Comparison of ENCODE assay signal across 1 cellular context in the genomic region with DNA sequence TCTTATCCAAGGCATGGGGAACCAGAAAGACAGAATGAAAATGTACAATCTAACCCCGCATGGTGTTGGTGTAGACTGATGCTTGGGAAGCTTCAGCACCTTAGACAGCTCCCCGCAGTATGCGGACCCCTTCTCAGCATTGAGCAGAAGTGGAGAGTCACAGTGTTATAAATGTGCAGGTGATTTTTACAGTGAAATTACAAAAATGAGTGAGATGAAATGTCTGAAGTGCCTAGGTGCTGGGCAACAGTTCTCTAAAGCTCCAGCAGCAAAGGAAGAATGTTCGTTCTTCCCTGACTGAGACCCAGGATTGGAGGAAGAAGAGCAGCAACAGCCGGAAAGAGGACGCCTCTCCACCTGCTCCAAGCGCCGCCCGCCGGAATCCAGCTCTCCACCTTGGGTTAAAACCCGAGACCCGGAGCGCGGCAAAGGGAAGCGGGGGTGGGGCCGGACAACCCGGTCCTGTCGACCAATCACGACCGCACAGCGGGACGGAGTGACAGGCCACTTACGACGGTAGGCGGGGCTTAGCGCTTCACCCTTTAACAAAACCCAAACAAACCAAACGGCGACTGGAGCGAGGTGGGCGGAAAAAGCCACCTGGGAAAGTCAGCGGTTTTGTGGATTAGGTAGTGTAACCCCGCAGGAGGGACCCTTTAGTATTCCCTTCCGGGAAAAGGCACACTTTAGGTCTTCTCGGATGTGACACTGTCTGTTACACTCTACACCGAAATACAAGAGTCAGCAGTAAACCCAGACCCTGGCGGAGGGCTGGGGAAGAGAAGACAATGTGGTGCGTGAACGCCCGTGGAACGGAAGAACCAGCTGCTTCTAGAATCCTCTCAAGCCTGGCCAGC.
TF ChIP-seq lines count a peak whose summit lies in the region.

A gene (minus strand): TSS at position 403 of the 857 bp plus-strand sequence. CDS start 436 bp downstream, outside the sequence.

TF ChIP-seq in HepG2, 621 proteins besides CTCF, POLR2A, EP300 and RAD21:
- TF ChIP-seq, protein P1, sequence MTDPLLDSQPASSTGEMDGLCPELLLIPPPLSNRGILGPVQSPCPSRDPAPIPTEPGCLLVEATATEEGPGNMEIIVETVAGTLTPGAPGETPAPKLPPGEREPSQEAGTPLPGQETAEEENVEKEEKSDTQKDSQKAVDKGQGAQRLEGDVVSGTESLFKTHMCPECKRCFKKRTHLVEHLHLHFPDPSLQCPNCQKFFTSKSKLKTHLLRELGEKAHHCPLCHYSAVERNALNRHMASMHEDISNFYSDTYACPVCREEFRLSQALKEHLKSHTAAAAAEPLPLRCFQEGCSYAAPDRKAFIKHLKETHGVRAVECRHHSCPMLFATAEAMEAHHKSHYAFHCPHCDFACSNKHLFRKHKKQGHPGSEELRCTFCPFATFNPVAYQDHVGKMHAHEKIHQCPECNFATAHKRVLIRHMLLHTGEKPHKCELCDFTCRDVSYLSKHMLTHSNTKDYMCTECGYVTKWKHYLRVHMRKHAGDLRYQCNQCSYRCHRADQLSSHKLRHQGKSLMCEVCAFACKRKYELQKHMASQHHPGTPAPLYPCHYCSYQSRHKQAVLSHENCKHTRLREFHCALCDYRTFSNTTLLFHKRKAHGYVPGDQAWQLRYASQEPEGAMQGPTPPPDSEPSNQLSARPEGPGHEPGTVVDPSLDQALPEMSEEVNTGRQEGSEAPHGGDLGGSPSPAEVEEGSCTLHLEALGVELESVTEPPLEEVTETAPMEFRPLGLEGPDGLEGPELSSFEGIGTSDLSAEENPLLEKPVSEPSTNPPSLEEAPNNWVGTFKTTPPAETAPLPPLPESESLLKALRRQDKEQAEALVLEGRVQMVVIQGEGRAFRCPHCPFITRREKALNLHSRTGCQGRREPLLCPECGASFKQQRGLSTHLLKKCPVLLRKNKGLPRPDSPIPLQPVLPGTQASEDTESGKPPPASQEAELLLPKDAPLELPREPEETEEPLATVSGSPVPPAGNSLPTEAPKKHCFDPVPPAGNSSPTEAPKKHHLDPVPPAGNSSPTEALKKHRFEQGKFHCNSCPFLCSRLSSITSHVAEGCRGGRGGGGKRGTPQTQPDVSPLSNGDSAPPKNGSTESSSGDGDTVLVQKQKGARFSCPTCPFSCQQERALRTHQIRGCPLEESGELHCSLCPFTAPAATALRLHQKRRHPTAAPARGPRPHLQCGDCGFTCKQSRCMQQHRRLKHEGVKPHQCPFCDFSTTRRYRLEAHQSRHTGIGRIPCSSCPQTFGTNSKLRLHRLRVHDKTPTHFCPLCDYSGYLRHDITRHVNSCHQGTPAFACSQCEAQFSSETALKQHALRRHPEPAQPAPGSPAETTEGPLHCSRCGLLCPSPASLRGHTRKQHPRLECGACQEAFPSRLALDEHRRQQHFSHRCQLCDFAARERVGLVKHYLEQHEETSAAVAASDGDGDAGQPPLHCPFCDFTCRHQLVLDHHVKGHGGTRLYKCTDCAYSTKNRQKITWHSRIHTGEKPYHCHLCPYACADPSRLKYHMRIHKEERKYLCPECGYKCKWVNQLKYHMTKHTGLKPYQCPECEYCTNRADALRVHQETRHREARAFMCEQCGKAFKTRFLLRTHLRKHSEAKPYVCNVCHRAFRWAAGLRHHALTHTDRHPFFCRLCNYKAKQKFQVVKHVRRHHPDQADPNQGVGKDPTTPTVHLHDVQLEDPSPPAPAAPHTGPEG (CRISPR knock-in tag; IDR thresholded peaks at IDR 0.05), result no peak
- TF ChIP-seq EHMT2 (IDR thresholded peaks at IDR 0.05; ENCODE audit: borderline replicate concordance, low read depth, low read length), result peak; percentile 55; the same call in 1 of the 2 replicates
- peak; percentile 95 for TF ChIP-seq MIER2 (CRISPR knock-in tag; IDR thresholded peaks at IDR 0.05)
- TF ChIP-seq MAFK (conservative IDR thresholded peaks at IDR 0.05 in 1 of 2, IDR thresholded peaks at IDR 0.05 in 1 of 2; ENCODE audit: low read length in 2 of 2), result peak in 1 of 2 experiments; percentile 11; a peak in 2 of 4 replicates
- peak; percentile 60; the same call in 1 of the 2 replicates for TF ChIP-seq NKX3-1 (CRISPR knock-in tag; IDR thresholded peaks at IDR 0.05)
- TF ChIP-seq HDAC2 (CRISPR knock-in tag; IDR thresholded peaks at IDR 0.05), result peak; percentile 16; the same call in 1 of the 2 replicates
- peak; percentile 38; the same call in 1 of the 2 replicates for TF ChIP-seq SALL1 (CRISPR knock-in tag; IDR thresholded peaks at IDR 0.05)
- TF ChIP-seq, protein P2, sequence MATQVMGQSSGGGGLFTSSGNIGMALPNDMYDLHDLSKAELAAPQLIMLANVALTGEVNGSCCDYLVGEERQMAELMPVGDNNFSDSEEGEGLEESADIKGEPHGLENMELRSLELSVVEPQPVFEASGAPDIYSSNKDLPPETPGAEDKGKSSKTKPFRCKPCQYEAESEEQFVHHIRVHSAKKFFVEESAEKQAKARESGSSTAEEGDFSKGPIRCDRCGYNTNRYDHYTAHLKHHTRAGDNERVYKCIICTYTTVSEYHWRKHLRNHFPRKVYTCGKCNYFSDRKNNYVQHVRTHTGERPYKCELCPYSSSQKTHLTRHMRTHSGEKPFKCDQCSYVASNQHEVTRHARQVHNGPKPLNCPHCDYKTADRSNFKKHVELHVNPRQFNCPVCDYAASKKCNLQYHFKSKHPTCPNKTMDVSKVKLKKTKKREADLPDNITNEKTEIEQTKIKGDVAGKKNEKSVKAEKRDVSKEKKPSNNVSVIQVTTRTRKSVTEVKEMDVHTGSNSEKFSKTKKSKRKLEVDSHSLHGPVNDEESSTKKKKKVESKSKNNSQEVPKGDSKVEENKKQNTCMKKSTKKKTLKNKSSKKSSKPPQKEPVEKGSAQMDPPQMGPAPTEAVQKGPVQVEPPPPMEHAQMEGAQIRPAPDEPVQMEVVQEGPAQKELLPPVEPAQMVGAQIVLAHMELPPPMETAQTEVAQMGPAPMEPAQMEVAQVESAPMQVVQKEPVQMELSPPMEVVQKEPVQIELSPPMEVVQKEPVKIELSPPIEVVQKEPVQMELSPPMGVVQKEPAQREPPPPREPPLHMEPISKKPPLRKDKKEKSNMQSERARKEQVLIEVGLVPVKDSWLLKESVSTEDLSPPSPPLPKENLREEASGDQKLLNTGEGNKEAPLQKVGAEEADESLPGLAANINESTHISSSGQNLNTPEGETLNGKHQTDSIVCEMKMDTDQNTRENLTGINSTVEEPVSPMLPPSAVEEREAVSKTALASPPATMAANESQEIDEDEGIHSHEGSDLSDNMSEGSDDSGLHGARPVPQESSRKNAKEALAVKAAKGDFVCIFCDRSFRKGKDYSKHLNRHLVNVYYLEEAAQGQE (IDR thresholded peaks at IDR 0.05; ENCODE audit: borderline replicate concordance in 1 of 2, low read depth in 1 of 2, low read length in 2 of 2), result peak; percentile 71 to 96
- no peak for TF ChIP-seq ZNF780A (CRISPR knock-in tag; IDR thresholded peaks at IDR 0.05)
